In the genomic region with DNA sequence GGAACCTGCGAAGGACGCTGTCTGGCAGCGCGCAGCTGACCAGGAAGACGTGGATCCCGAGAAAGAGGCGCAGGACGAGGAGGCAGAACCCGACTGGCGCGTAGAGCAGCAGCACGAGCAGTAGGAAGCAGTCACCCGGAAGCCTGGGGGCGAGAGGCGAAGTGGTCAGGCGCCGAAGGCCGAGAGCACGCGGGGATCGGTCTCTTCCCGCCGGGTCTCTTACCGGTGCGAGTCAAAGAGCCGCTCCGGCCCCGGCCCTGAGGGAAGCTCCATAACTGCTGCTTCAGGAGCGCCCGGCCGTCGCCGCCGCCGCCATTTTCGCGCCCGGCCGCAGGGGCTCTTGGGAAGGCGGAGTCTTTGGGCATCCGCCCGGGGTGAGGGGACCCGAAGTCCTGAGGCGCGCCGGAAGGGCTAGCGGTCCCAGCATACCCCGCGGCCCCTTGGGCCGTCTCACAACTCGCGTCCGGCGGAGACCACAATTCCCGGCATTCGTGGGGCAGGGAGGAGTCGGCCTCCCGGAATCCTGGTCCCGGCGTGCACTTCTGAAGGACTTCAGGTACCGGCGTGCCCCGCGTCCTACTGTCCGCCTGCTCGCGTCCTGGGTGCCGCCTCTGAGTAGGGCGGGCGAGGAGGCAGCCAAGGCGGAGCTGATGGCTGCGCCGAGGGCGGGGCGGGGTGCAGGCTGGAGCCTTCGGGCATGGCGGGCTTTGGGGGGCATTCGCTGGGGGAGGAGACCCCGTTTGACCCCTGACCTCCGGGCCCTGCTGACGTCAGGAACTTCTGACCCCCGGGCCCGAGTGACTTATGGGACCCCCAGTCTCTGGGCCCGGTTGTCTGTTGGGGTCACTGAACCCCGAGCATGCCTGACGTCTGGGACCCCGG, we compare ENCODE assay signal across 8 cellular contexts. TPM values are rescaled to one million over a fixed set of nuclear protein-coding genes. Genes with fewer than 3 reads are reported as not detected.
DNase-seq lines count a peak whose midpoint lies in the region; ATAC-seq and TF ChIP-seq lines count a peak whose summit lies in the region.

A gene with protein sequence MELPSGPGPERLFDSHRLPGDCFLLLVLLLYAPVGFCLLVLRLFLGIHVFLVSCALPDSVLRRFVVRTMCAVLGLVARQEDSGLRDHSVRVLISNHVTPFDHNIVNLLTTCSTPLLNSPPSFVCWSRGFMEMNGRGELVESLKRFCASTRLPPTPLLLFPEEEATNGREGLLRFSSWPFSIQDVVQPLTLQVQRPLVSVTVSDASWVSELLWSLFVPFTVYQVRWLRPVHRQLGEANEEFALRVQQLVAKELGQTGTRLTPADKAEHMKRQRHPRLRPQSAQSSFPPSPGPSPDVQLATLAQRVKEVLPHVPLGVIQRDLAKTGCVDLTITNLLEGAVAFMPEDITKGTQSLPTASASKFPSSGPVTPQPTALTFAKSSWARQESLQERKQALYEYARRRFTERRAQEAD (minus strand): TSS at position 350 of the 882 bp plus-strand sequence. CDS start 77 bp downstream, at position 273.
A gene (plus strand): TSS at position 577 of the 882 bp plus-strand sequence. CDS start 74 bp downstream, at position 651.

- intact Hi-C loops in CD14-positive monocyte (cut with micrococcal nuclease) (loop anchor here (1.0 to 10.0 kb wide), 5 partner anchors 22 to 72 kb away; a partner anchor contains a TSS), dorsolateral prefrontal cortex (cut with DNase I) (loop anchor here (1.0 to 5.0 kb wide), 5 partner anchors 23 to 125 kb away; a partner anchor contains a TSS), right lobe of liver (cut with DNase I) (loop anchor here in 1 of 2 donors (5.0 kb wide), 1 partner anchor 42 kb away; no protein-coding TSS in a partner anchor)
- intact Hi-C loops in activated CD4-positive, alpha-beta memory T cell treated with anti-CD3 and anti-CD28 coated beads for 36 hours (cut with micrococcal nuclease) = loop anchor here (1.0 to 5.0 kb wide), 10 partner anchors 22 to 125 kb away; a partner anchor contains a TSS

- TF ChIP-seq POLR2A in right lobe of liver (IDR thresholded peaks at IDR 0.05) = peak; percentile 74

- POLR2A ChIA-PET in activated CD4-positive, alpha-beta memory T cell treated with anti-CD3 and anti-CD28 coated beads for 36 hours (lab: Charles Lee) = interaction anchor here (0.6 to 4.4 kb wide), 12 partner anchors 9 to 124 kb away, joined by 3 to 31 read pairs (median 4); a partner anchor contains a TSS

- H3K36me3 Mint-ChIP-seq in CD14-positive monocyte = peaks cover 40 to 52% of the 10 kb centered on the region in 2 donors
- H3K36me3 Mint-ChIP-seq in activated CD4-positive, alpha-beta memory T cell treated with anti-CD3 and anti-CD28 coated beads for 36 hours = peaks cover 58% of the 10 kb centered on the region

- H3K9me3 Mint-ChIP-seq in CD14-positive monocyte = peaks cover 0 to 8% (median 0%) of the 10 kb centered on the region in 7 donors
- no peaks in the 10 kb centered on the region for H3K9me3 Mint-ChIP-seq in activated CD4-positive, alpha-beta memory T cell treated with anti-CD3 and anti-CD28 coated beads for 36 hours

- peaks cover 0 to 19% (median 6%) of the 10 kb centered on the region in 4 donors for H3K4me1 ChIP-seq in right lobe of liver

- peaks cover 0 to 29% (median 9%) of the 10 kb centered on the region in 4 donors for H3K36me3 ChIP-seq in right lobe of liver

- peaks cover 0 to 5% (median 3%) of the 10 kb centered on the region in 3 donors for H3K27me3 Mint-ChIP-seq in CD14-positive monocyte (ENCODE audit: low read depth in 3 of 3)
- no peaks in the 10 kb centered on the region for H3K27me3 Mint-ChIP-seq in activated CD4-positive, alpha-beta memory T cell treated with anti-CD3 and anti-CD28 coated beads for 36 hours

- ATAC-seq in GM19397 (IDR thresholded peaks at IDR 0.05; ENCODE audit: unreplicated experiment) (peak; percentile 80), HG03571 (IDR thresholded peaks at IDR 0.05; ENCODE audit: unreplicated experiment) (peak; percentile 71), right lobe of liver (peak; percentile 93 to 96 (median 94))

- H3K9me3 ChIP-seq in right lobe of liver = no peaks in the 10 kb centered on the region

- peak within 1 kb of the TSS; percentile 11 to 93 (median 81) for H3K27ac ChIP-seq in dorsolateral prefrontal cortex
- peak within 1 kb of the TSS; percentile 68 to 77 (median 76) for H3K27ac ChIP-seq in right lobe of liver

- CTCF ChIA-PET in activated CD4-positive, alpha-beta memory T cell treated with anti-CD3 and anti-CD28 coated beads for 36 hours (lab: Charles Lee) = interaction anchor here (0.8 to 5.3 kb wide), 6 partner anchors 20 to 75 kb away, joined by 3 to 66 read pairs (median 14); a partner anchor contains a TSS

- H3K4me1 Mint-ChIP-seq in CD14-positive monocyte = peaks cover 42% of the 10 kb centered on the region
- peaks cover 39% of the 10 kb centered on the region for H3K4me1 Mint-ChIP-seq in activated CD4-positive, alpha-beta memory T cell treated with anti-CD3 and anti-CD28 coated beads for 36 hours (ENCODE audit: low read depth)

- TF ChIP-seq CTCF in CD14-positive monocyte (IDR thresholded peaks at IDR 0.05) (no peak), dorsolateral prefrontal cortex (IDR thresholded peaks at IDR 0.05 in 54 of 56, conservative IDR thresholded peaks at IDR 0.05 in 2 of 56; ENCODE audit: low read depth in 1 of 56, partially characterized antibody in 56 of 56) (peak in 40 of 56 donors; percentile 15 to 67 (median 44)), right lobe of liver (IDR thresholded peaks at IDR 0.05) (peak in 1 of 4 donors; percentile 6)

- H3K4me3 ChIP-seq in dorsolateral prefrontal cortex (peak within 1 kb of the TSS; percentile 64 to 100 (median 93)), right lobe of liver (peak within 1 kb of the TSS; percentile 78 to 98 (median 97))

- peak within 1 kb of the TSS; percentile 95 to 98 (median 96) for H3K27ac Mint-ChIP-seq in CD14-positive monocyte
- H3K27ac Mint-ChIP-seq in activated CD4-positive, alpha-beta memory T cell treated with anti-CD3 and anti-CD28 coated beads for 36 hours = peak within 1 kb of the TSS; percentile 91

- H3K27me3 ChIP-seq in dorsolateral prefrontal cortex (no peaks in the 10 kb centered on the region), right lobe of liver (no peaks in the 10 kb centered on the region)

- DNase-seq in CD14-positive monocyte (ENCODE audit: low spot score) (peak; percentile 98), NCI-H82 treated with DMSO at 0.1 percent for 48 hours (lab: John Stamatoyannopoulos, UW; ENCODE audit: unreplicated experiment) (peak; percentile 94), dorsolateral prefrontal cortex (peak; percentile 96 to 99 (median 99)), right lobe of liver (peak; percentile 99 to 100 (median 100))
- peak; percentile 97 for DNase-seq in activated CD4-positive, alpha-beta memory T cell treated with anti-CD3 and anti-CD28 coated beads for 36 hours
- DNase-seq in stimulated activated CD4-positive, alpha-beta T cell treated with anti-CD3 and anti-CD28 coated beads, Interleukin-4, amount 100 ng/mL, for 4 hours = peak; percentile 84 to 87

- H3K4me3 Mint-ChIP-seq in CD14-positive monocyte = peak within 1 kb of the TSS; percentile 94 to 98
- H3K4me3 Mint-ChIP-seq in activated CD4-positive, alpha-beta memory T cell treated with anti-CD3 and anti-CD28 coated beads for 36 hours = peak within 1 kb of the TSS; percentile 98

- 0% methylated on average over 15 of the region's 87 CpGs for WGBS in right lobe of liver (ENCODE audit: insufficient coverage, low coverage, low lambda C conversion rate, missing lambda C conversion rate)

RNA-seq across cellular contexts. Expression of the first gene that starts in this region (rescaled TPM):
- 100 to 1,000 TPM; 130 to 149 TPM for polyA plus RNA-seq in CD14-positive monocyte
- total RNA-seq in activated CD4-positive, alpha-beta memory T cell treated with anti-CD3 and anti-CD28 coated beads for 36 hours = 10 to 100 TPM; 92.1 to 98.0 TPM
- total RNA-seq in dorsolateral prefrontal cortex (100 to 1,000 TPM in 1 of 120 experiments, 10 to 100 TPM in 119; 47.3 to 106 (median 69.1) TPM), right lobe of liver (100 to 1,000 TPM in 1 of 6 experiments, 10 to 100 TPM in 5; 64.6 to 109 (median 80.4) TPM)

RNA-seq across cellular contexts. Expression of the second gene that starts in this region (rescaled TPM):
- polyA plus RNA-seq in CD14-positive monocyte = 10 to 100 TPM; 11.3 to 15.0 TPM
- total RNA-seq in activated CD4-positive, alpha-beta memory T cell treated with anti-CD3 and anti-CD28 coated beads for 36 hours = 10 to 100 TPM; 70.6 to 72.3 TPM
- total RNA-seq in dorsolateral prefrontal cortex (10 to 100 TPM; 25.1 to 46.4 (median 34.3) TPM), right lobe of liver (10 to 100 TPM; 12.3 to 20.3 (median 15.2) TPM)

Comparison
In these comparisons a context has a peak if more than half of its experiments do, and no peak if none do; other contexts are left out.
1. Peak in every context shown above with its lines: DNase-seq, ATAC-seq, H3K4me3 ChIP-seq and H3K27ac ChIP-seq.